ENCODE assay signal across 16 cellular contexts in genomic region chr6:169232507-169232931, GRCh38. TPM values are rescaled to one million over a fixed set of nuclear protein-coding genes. Genes with fewer than 3 reads are reported as not detected.
"Had no signal": no experiment of that assay in that cellular context is flagged by ENCODE, and none has a peak within 500 bp of the region (broad histone marks: within the 10 kb centered on the region; RNA-seq: fewer than 3 reads in every experiment).

No MANE protein-coding gene starts in this region.

- H3K4me3 ChIP-seq: lung, right atrium auricular region, suprapubic skin, thyroid gland had no signal

- H3K36me3 ChIP-seq: thyroid gland had no signal

- DNase-seq: effector CD8-positive, alpha-beta T cell; foreskin melanocyte; hippocampal formation; left colon; left ventricle myocardium superior; mesenchymal stem cell; midbrain; small intestine; stimulated activated CD4-positive, alpha-beta T cell treated with anti-CD3 and anti-CD28 coated beads, Interleukin-12 subunit alpha, Interleukin-12 subunit beta, amount 100 ng/mL, for 4 hours; stimulated activated naive CD4-positive, alpha-beta T cell treated with Interleukin-2 at 50 U/mL for 16 hours; thyroid gland had no signal

- H3K9me3 ChIP-seq: right atrium auricular region, suprapubic skin, thyroid gland had no signal

- H3K27ac ChIP-seq: right atrium auricular region, suprapubic skin, thyroid gland had no signal

- ATAC-seq: left colon; left ventricle myocardium superior; natural killer cell treated with Interleukin-12 subunit alpha and Interleukin-12 subunit beta and Interleukin-15 and Interleukin-18, amount 100 ng/mL, for 72 hours had no signal

- H3K27me3 ChIP-seq: right atrium auricular region, suprapubic skin, thyroid gland had no signal

- H3K4me1 ChIP-seq: right atrium auricular region, thyroid gland had no signal

RNA-seq across cellular contexts. Expression of gene THBS2, which starts 21.1 kb away (rescaled TPM):
- total RNA-seq: dermis microvascular lymphatic vessel endothelial cell; natural killer cell treated with Interleukin-12 subunit alpha and Interleukin-12 subunit beta and Interleukin-15 and Interleukin-18, amount 100 ng/mL, for 72 hours had no signal
